Comparison of ENCODE assay signal across 18 cellular contexts in the genomic region with DNA sequence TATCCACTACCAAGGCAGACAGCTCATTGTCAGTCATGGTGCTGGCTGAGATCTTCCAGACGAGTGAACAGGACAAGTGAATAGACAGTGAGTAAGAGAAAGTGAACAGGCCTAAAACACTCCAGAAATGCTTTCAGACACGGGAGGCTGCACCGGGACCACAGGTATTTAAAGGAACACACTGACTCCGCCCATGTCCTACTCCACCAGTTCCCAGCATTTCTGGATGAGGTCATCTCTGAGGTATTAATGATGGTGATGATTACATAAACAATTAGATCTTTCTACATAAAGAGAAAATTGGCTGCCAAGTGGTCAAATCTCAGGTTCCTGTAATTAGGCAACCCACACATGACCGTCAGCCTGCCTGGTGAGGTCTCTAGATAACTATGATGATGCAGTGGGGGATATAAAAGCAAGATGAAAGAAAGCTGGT. TPM values are rescaled to one million over a fixed set of nuclear protein-coding genes. Genes with fewer than 3 reads are reported as not detected.
DNase-seq lines count a peak whose midpoint lies in the region; ATAC-seq and TF ChIP-seq lines count a peak whose summit lies in the region.
"Had no signal": no experiment of that assay in that cellular context is flagged by ENCODE, and none has a peak within 500 bp of the region (broad histone marks: within the 10 kb centered on the region; RNA-seq: fewer than 3 reads in every experiment).

A gene (minus strand): TSS at position 141 of the 436 bp plus-strand sequence. CDS start 104 bp downstream, at position 37.

- POLR2A ChIA-PET in BJ (lab: Charles Lee), result interaction anchor here (0.6 kb wide), 1 partner anchor 269 kb away, joined by 12 read pairs; no protein-coding TSS in a partner anchor

- H3K4me1 ChIP-seq in lower lobe of right lung, result no peaks in the 10 kb centered on the region
- no peaks in the 10 kb centered on the region for H3K4me1 ChIP-seq in endodermal cell (ENCODE audit: control insufficient read depth, insufficient read depth, low read length)
- H3K4me1 ChIP-seq: colonic mucosa had no signal

- no peak within 1 kb of the TSS for H3K27ac Mint-ChIP-seq in endodermal cell
- H3K27ac Mint-ChIP-seq: activated naive CD8-positive, alpha-beta T cell; stimulated activated naive B cell treated with anti-CD40 and anti-IgM and Interleukin-4, amounts not matched to agents 10 μg/mL and 1 μg/mL and 100 μg/mL, for 72 hours had no signal

- peak; percentile 16 to 23 for ATAC-seq in lower lobe of right lung
- ATAC-seq in GM21619 (IDR thresholded peaks at IDR 0.05; ENCODE audit: unreplicated experiment), result no peak
- ATAC-seq in HG03432 (IDR thresholded peaks at IDR 0.05; ENCODE audit: unreplicated experiment), result no peak
- ATAC-seq: stimulated activated naive B cell treated with anti-CD40 and anti-IgM and Interleukin-4, amounts not matched to agents 10 μg/mL and 1 μg/mL and 100 μg/mL, for 72 hours had no signal

- no peaks in the 10 kb centered on the region for H3K9me3 Mint-ChIP-seq in endodermal cell
- H3K9me3 Mint-ChIP-seq: stimulated activated naive B cell treated with anti-CD40 and anti-IgM and Interleukin-4, amounts not matched to agents 10 μg/mL and 1 μg/mL and 100 μg/mL, for 72 hours had no signal

- no peak within 1 kb of the TSS for H3K4me3 Mint-ChIP-seq in endodermal cell
- H3K4me3 Mint-ChIP-seq: activated naive CD8-positive, alpha-beta T cell; stimulated activated naive B cell treated with anti-CD40 and anti-IgM and Interleukin-4, amounts not matched to agents 10 μg/mL and 1 μg/mL and 100 μg/mL, for 72 hours had no signal

- DNase-seq in BJ (ENCODE audit: low read depth) (peak; percentile 64), LoVo (ENCODE audit: low spot score) (peak; percentile 62), cardiac fibroblast (ENCODE audit: low read depth in 2 of 2) (peak; percentile 67 to 81), lower lobe of right lung (no peak), endodermal cell (no peak)
- no peak for DNase-seq in stimulated activated CD4-positive, alpha-beta T cell treated with anti-CD3 and anti-CD28 coated beads, Interleukin-4, amount 100 ng/mL, for 4 hours
- DNase-seq: colonic mucosa; NK-92 treated with Interleukin-12 subunit alpha and Interleukin-12 subunit beta, amount 100 ng/mL, for 24 hours; stimulated activated CD4-positive, alpha-beta T cell treated with anti-CD3 and anti-CD28 coated beads, Interleukin-2, amount 100 ng/mL, for 48 hours; stimulated activated naive B cell treated with anti-CD40 and anti-IgM and Interleukin-4, amounts not matched to agents 10 μg/mL and 1 μg/mL and 100 μg/mL, for 72 hours; WERI-Rb-1 had no signal

- no peak within 1 kb of the TSS for H3K9ac ChIP-seq in endodermal cell (ENCODE audit: extremely low read depth, low read length, poor library complexity, severe bottlenecking)
- H3K9ac ChIP-seq: BLaER1 had no signal

- no peak within 1 kb of the TSS for H3K27ac ChIP-seq in lower lobe of right lung
- no peak within 1 kb of the TSS for H3K27ac ChIP-seq in endodermal cell (ENCODE audit: low read depth, low read length)
- H3K27ac ChIP-seq: BLaER1, colonic mucosa, HL-60, SK-N-MC, WERI-Rb-1 had no signal

- no peaks in the 10 kb centered on the region for H3K27me3 ChIP-seq in BJ (ENCODE audit: control insufficient read depth, insufficient read depth, low read length)
- H3K27me3 ChIP-seq in lower lobe of right lung (ENCODE audit: low read depth), result no peaks in the 10 kb centered on the region
- H3K27me3 ChIP-seq in endodermal cell (ENCODE audit: control insufficient read depth, insufficient read depth, low read length, poor library complexity, severe bottlenecking), result no peaks in the 10 kb centered on the region
- H3K27me3 ChIP-seq: BLaER1, colonic mucosa had no signal

- H3K9me3 ChIP-seq in lower lobe of right lung (no peaks in the 10 kb centered on the region), endodermal cell (ENCODE audit: control insufficient read depth, low read length) (no peaks in the 10 kb centered on the region)
- H3K9me3 ChIP-seq: BLaER1, colonic mucosa had no signal

- H3K4me1 Mint-ChIP-seq in endodermal cell, result no peaks in the 10 kb centered on the region
- H3K4me1 Mint-ChIP-seq: stimulated activated naive B cell treated with anti-CD40 and anti-IgM and Interleukin-4, amounts not matched to agents 10 μg/mL and 1 μg/mL and 100 μg/mL, for 72 hours had no signal

- CTCF ChIA-PET in BJ (lab: Yijun Ruan, JAX), result interaction anchor here (1.6 to 2.0 kb wide), 2 partner anchors 10 to 17 kb away, joined by 3 to 8 read pairs; no protein-coding TSS in a partner anchor

- H3K36me3 Mint-ChIP-seq in endodermal cell (ENCODE audit: low read depth), result no peaks in the 10 kb centered on the region
- H3K36me3 Mint-ChIP-seq: activated naive CD8-positive, alpha-beta T cell; stimulated activated naive B cell treated with anti-CD40 and anti-IgM and Interleukin-4, amounts not matched to agents 10 μg/mL and 1 μg/mL and 100 μg/mL, for 72 hours had no signal

- WGBS in endodermal cell (ENCODE audit: insufficient coverage in 1 of 2, insufficient read length in 1 of 2), 2 experiments, result 92 to 96% methylated on average over 2 to 5 of the region's 5 CpGs

- peaks cover 3% of the 10 kb centered on the region for H3K27me3 Mint-ChIP-seq in endodermal cell (ENCODE audit: insufficient read depth)
- H3K27me3 Mint-ChIP-seq: stimulated activated naive B cell treated with anti-CD40 and anti-IgM and Interleukin-4, amounts not matched to agents 10 μg/mL and 1 μg/mL and 100 μg/mL, for 72 hours had no signal

- intact Hi-C loops in lower lobe of right lung (cut with DNase I), result no loop called here

- TF ChIP-seq CTCF in BJ (IDR thresholded peaks at IDR 0.05; ENCODE audit: insufficient read depth, low read depth, low read length) (no peak), cardiac fibroblast (IDR thresholded peaks at IDR 0.05; ENCODE audit: low read depth, low read length) (no peak), lower lobe of right lung (IDR thresholded peaks at IDR 0.05) (no peak), endodermal cell (conservative IDR thresholded peaks at IDR 0.05) (no peak)

- no peak within 1 kb of the TSS for H3K4me3 ChIP-seq in BJ (ENCODE audit: low read depth, low read length)
- no peak within 1 kb of the TSS for H3K4me3 ChIP-seq in cardiac fibroblast (replicated peaks in 1 of 2; ENCODE audit: low read depth in 2 of 2, low read length in 2 of 2)
- no peak within 1 kb of the TSS for H3K4me3 ChIP-seq in lower lobe of right lung
- H3K4me3 ChIP-seq in endodermal cell (ENCODE audit: low read length), result no peak within 1 kb of the TSS
- H3K4me3 ChIP-seq: BLaER1, colonic mucosa, SK-N-MC had no signal

- H3K36me3 ChIP-seq in BJ (ENCODE audit: control insufficient read depth, insufficient read depth, low read length) (no peaks in the 10 kb centered on the region), lower lobe of right lung (no peaks in the 10 kb centered on the region), endodermal cell (ENCODE audit: control insufficient read depth, insufficient read depth, low read length) (no peaks in the 10 kb centered on the region)
- H3K36me3 ChIP-seq: BLaER1, colonic mucosa, WERI-Rb-1 had no signal

RNA-seq across cellular contexts. Expression of the gene that starts here (rescaled TPM):
- 0.05 and 0.07 TPM in 2 replicates for polyA plus RNA-seq in BJ (2011; rRNA removed)
- polyA minus RNA-seq in BJ (2011; rRNA and poly(A)+ RNA removed), result 0.14 TPM in 1 of 2 replicates, not detected in the other
- total RNA-seq in lower lobe of right lung, result not detected
- not detected for total RNA-seq in endodermal cell
- polyA plus RNA-seq in endodermal cell (2013, experiment 1 of 2), result not detected
- not detected for polyA plus RNA-seq in endodermal cell (2013, experiment 2 of 2)
- total RNA-seq: colonic mucosa, H1 had no signal
- polyA plus RNA-seq: H1 had no signal

Comparison
In these comparisons a context has a peak if more than half of its experiments do, and no peak if none do; other contexts are left out.
1. Peak in DNase-seq in BJ; RNA of the gene not detected or under 1 TPM.
2. Peak in ATAC-seq in lower lobe of right lung; RNA of the gene not detected or under 1 TPM.
3. DNase-seq: peak in LoVo (single experiment) and cardiac fibroblast (2 of 2); none in lower lobe of right lung (single experiment), stimulated activated CD4-positive, alpha-beta T cell treated with anti-CD3 and anti-CD28 coated beads, Interleukin-4, amount 100 ng/mL, for 4 hours (0 of 2) and endodermal cell (single experiment).